Comparison of ENCODE assay signal across 12 cellular contexts in the genomic region with DNA sequence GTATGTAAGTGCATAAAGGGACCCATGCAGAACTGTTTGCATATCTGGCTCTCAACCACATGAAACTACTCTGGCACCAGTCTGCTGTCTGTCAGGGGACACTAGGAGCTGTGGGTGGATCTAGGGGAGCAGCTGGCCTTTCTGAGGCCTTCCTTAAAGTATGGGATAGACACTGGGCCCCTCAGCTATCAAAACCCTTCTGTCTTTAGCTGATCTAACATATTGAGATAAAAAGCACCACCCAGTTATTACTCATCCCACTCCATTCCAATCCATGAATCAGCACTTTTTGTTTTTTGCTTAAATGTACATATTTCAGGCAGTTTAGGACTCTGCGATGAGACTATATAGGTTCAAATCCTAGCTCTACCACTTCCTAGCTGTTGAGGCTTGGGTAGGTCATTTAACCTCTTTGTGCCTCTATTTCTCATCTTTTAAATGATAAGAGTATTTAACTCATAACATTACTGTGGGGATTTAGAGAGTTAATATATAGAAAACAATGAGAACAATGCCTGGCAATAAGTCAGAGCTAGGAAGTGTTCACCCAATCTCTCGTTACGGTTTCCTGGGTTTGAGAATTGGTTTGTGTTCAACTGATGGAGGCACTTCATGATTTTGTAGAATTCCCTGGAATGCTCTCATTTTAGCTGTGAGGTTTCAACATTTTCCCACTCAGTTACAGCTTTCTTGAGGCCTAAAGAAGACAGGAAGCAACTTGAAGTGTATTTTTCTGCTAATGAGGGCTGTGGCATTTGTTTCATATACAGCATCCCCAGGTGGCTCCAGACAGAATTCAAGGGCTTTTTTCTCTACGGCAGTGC.
DNase-seq lines count a peak whose midpoint lies in the region; ATAC-seq and TF ChIP-seq lines count a peak whose summit lies in the region.
"Had no signal": no experiment of that assay in that cellular context is flagged by ENCODE, and none has a peak within 500 bp of the region (broad histone marks: within the 10 kb centered on the region; RNA-seq: fewer than 3 reads in every experiment).

No MANE protein-coding gene starts in this region.

- H4K20me1 ChIP-seq in KMS-11 (ENCODE audit: insufficient read depth): no peaks in the 10 kb centered on the region

- no peak for ATAC-seq in HG03025 (IDR thresholded peaks at IDR 0.05; ENCODE audit: low FRiP score, unreplicated experiment)
- ATAC-seq: activated CD8-positive, alpha-beta T cell treated with anti-CD3 and anti-CD28 coated beads for 36 hours had no signal

- H2AFZ ChIP-seq in KMS-11 (ENCODE audit: low read depth): no peak overlapping the region; the same call in 1 of the 2 replicates

- H3K27me3 Mint-ChIP-seq in CD8-positive, alpha-beta memory T cell: peaks cover 0 to 1% of the 10 kb centered on the region in 2 donors
- H3K27me3 Mint-ChIP-seq: activated CD8-positive, alpha-beta T cell treated with anti-CD3 and anti-CD28 coated beads for 36 hours had no signal

- no peak overlapping the region for H3K4me3 ChIP-seq in CD8-positive, alpha-beta memory T cell (ENCODE audit: low read length)
- H3K4me3 ChIP-seq in KMS-11 (IDR thresholded peaks at IDR 0.05; ENCODE audit: insufficient read depth, low read depth, low read length) (no peak overlapping the region), brain microvascular endothelial cell (ENCODE audit: low read depth, low read length) (no peak overlapping the region)

- H3K9me3 Mint-ChIP-seq in CD8-positive, alpha-beta memory T cell: no peaks in the 10 kb centered on the region
- H3K9me3 Mint-ChIP-seq: activated CD8-positive, alpha-beta T cell treated with anti-CD3 and anti-CD28 coated beads for 36 hours had no signal

- H3K27ac ChIP-seq in CD8-positive, alpha-beta memory T cell (ENCODE audit: low read depth, low read length): peak overlapping the region; percentile 15
- peak overlapping the region; percentile 65 for H3K27ac ChIP-seq in KMS-11
- H3K27ac ChIP-seq in brain microvascular endothelial cell: peak overlapping the region; percentile 30
- H3K27ac ChIP-seq: adrenal gland had no signal

- H3K4me1 ChIP-seq in CD8-positive, alpha-beta memory T cell (ENCODE audit: insufficient read depth, low read length): peaks cover 6% of the 10 kb centered on the region
- peaks cover 54% of the 10 kb centered on the region for H3K4me1 ChIP-seq in KMS-11 (ENCODE audit: low read depth, poor library complexity, severe bottlenecking)

- DNase-seq in CD8-positive, alpha-beta memory T cell: no peak
- DNase-seq in brain microvascular endothelial cell: peak; percentile 56
- peak; percentile 20 to 48 for DNase-seq in lung microvascular endothelial cell (ENCODE audit: low read depth in 2 of 2)
- DNase-seq in HEK293T (ENCODE audit: extremely low spot score): no peak
- DNase-seq in activated CD4-positive, alpha-beta T cell treated with anti-CD3 and anti-CD28 coated beads, Interleukin-2, amount 50 U/mL, for 1 hour: no peak
- DNase-seq in Ammon's horn (ENCODE audit: low spot score): no peak
- DNase-seq: activated CD8-positive, alpha-beta T cell treated with anti-CD3 and anti-CD28 coated beads for 36 hours; adrenal gland; DMS153; NCI-H187 treated with DMSO at 0.1 percent for 48 hours had no signal

- in situ Hi-C loops in brain microvascular endothelial cell (cut with HindIII; ENCODE audit: low pct_ligation_motif_present, low sequenced_read_pairs): no loop called here

- H3K79me2 ChIP-seq in KMS-11 (ENCODE audit: insufficient read depth, low read depth): no peaks in the 10 kb centered on the region

- CTCF ChIA-PET in CD8-positive, alpha-beta memory T cell (lab: Charles Lee): interaction anchor here (0.6 to 3.0 kb wide), 3 partner anchors 249 to 1141 kb away, joined by 3 to 10 read pairs (median 4); no protein-coding TSS in a partner anchor
- CTCF ChIA-PET in HEK293T (lab: Yijun Ruan, JAX): interaction anchor here (1.2 kb wide), 1 partner anchor 535 kb away, joined by 3 read pairs; no protein-coding TSS in a partner anchor

- no peaks in the 10 kb centered on the region for H3K36me3 ChIP-seq in CD8-positive, alpha-beta memory T cell (ENCODE audit: insufficient read depth, low read length)
- H3K36me3 ChIP-seq in KMS-11 (ENCODE audit: insufficient read depth): no peaks in the 10 kb centered on the region
- H3K36me3 ChIP-seq in brain microvascular endothelial cell (replicated peaks): no peaks in the 10 kb centered on the region
- H3K36me3 ChIP-seq: adrenal gland had no signal

- H3K36me3 Mint-ChIP-seq in CD8-positive, alpha-beta memory T cell: no peaks in the 10 kb centered on the region

- H3K9ac ChIP-seq in KMS-11: no peak overlapping the region; the same call in 1 of the 2 replicates

- POLR2A ChIA-PET in CD8-positive, alpha-beta memory T cell (lab: Charles Lee): no interaction called here
- POLR2A ChIA-PET in HEK293T (lab: Yijun Ruan, JAX): interaction anchor here (0.5 to 0.6 kb wide), 2 partner anchors 19 to 924 kb away, joined by 3 to 4 read pairs; no protein-coding TSS in a partner anchor

- H3K27ac Mint-ChIP-seq in CD8-positive, alpha-beta memory T cell: no peak overlapping the region
- H3K27ac Mint-ChIP-seq: activated CD8-positive, alpha-beta T cell treated with anti-CD3 and anti-CD28 coated beads for 36 hours had no signal

- TF ChIP-seq CTCF in KMS-11 (conservative IDR thresholded peaks at IDR 0.05; ENCODE audit: low read depth, low read length): no peak
- TF ChIP-seq CTCF in brain microvascular endothelial cell (IDR thresholded peaks at IDR 0.05; ENCODE audit: low read depth, low read length, missing control alignments): no peak

- H3K4me3 Mint-ChIP-seq in CD8-positive, alpha-beta memory T cell: no peak overlapping the region
- H3K4me3 Mint-ChIP-seq: activated CD8-positive, alpha-beta T cell treated with anti-CD3 and anti-CD28 coated beads for 36 hours had no signal

- no peaks in the 10 kb centered on the region for H3K9me3 ChIP-seq in CD8-positive, alpha-beta memory T cell (ENCODE audit: low read length)
- H3K9me3 ChIP-seq: adrenal gland had no signal

- peaks cover 1 to 23% (median 16%) of the 10 kb centered on the region in 3 donors for H3K4me1 Mint-ChIP-seq in CD8-positive, alpha-beta memory T cell

- H3K4me2 ChIP-seq in KMS-11: peak overlapping the region; percentile 51

- no peaks in the 10 kb centered on the region for H3K27me3 ChIP-seq in CD8-positive, alpha-beta memory T cell (ENCODE audit: insufficient read depth, low read length, poor library complexity, severe bottlenecking)
- H3K27me3 ChIP-seq in KMS-11 (ENCODE audit: insufficient read depth, low read depth) (no peaks in the 10 kb centered on the region), brain microvascular endothelial cell (replicated peaks) (no peaks in the 10 kb centered on the region)
- H3K27me3 ChIP-seq: adrenal gland had no signal

TF ChIP-seq in HEK293T, 16 proteins besides CTCF, POLR2A, EP300 and RAD21:
- no peak for TF ChIP-seq HDGF (IDR thresholded peaks at IDR 0.05; ENCODE audit: borderline replicate concordance)
- no peak for TF ChIP-seq SP1 (IDR thresholded peaks at IDR 0.05)
- no peak for TF ChIP-seq ARNT (IDR thresholded peaks at IDR 0.05)
- no peak for TF ChIP-seq L3MBTL2 (conservative IDR thresholded peaks at IDR 0.05)
- no peak for TF ChIP-seq ZNF384 (IDR thresholded peaks at IDR 0.05)
- no peak for TF ChIP-seq CTBP1 (IDR thresholded peaks at IDR 0.05; ENCODE audit: borderline replicate concordance)
- TF ChIP-seq BHLHE40 (IDR thresholded peaks at IDR 0.05; ENCODE audit: borderline replicate concordance): no peak
- TF ChIP-seq SUZ12 (IDR thresholded peaks at IDR 0.05): no peak
TF ChIP-seq in HEK293T: peak in this region for 0.

Comparison
In these comparisons a context has a peak if more than half of its experiments do, and no peak if none do; other contexts are left out.
1. DNase-seq: peak in brain microvascular endothelial cell (single experiment) and lung microvascular endothelial cell (2 of 2); none in CD8-positive, alpha-beta memory T cell (0 of 5), HEK293T (single experiment), activated CD4-positive, alpha-beta T cell treated with anti-CD3 and anti-CD28 coated beads, Interleukin-2, amount 50 U/mL, for 1 hour (single experiment) and Ammon's horn (single experiment).
2. H3K27ac ChIP-seq: peak in every context shown above with its lines; median percentile 65 in KMS-11; 30 in brain microvascular endothelial cell; 15 in CD8-positive, alpha-beta memory T cell.